Comparison of ENCODE assay signal across 9 cellular contexts in genomic region chr2:20507166-20507692, GRCh38.
DNase-seq lines count a peak whose midpoint lies in the region; ATAC-seq and TF ChIP-seq lines count a peak whose summit lies in the region.
"Had no signal": no experiment of that assay in that cellular context is flagged by ENCODE, and none has a peak within 500 bp of the region (broad histone marks: within the 10 kb centered on the region; RNA-seq: fewer than 3 reads in every experiment).

No MANE protein-coding gene starts in this region.

- H3K4me3 Mint-ChIP-seq in natural killer cell: no peak overlapping the region
- H3K4me3 Mint-ChIP-seq: T-helper 1 cell treated with Interleukin-12 subunit alpha and Interleukin-12 subunit beta and Interleukin-4 antibody, amounts not matched to agents 30 μg/mL and 1 μg/mL, for 36 hours had no signal

- peak overlapping the region in 1 of 2 donors; percentile 23 for H3K27ac Mint-ChIP-seq in natural killer cell
- H3K27ac Mint-ChIP-seq: T-helper 1 cell treated with Interleukin-12 subunit alpha and Interleukin-12 subunit beta and Interleukin-4 antibody, amounts not matched to agents 30 μg/mL and 1 μg/mL, for 36 hours had no signal

- ATAC-seq in HG02763 (IDR thresholded peaks at IDR 0.05; ENCODE audit: unreplicated experiment) (peak; percentile 87), natural killer cell (peak; percentile 71 to 81 (median 79))

- intact Hi-C loops in natural killer cell (cut with micrococcal nuclease): no loop called here

- no peak for TF ChIP-seq CTCF in natural killer cell (IDR thresholded peaks at IDR 0.05)

- no peaks in the 10 kb centered on the region for H3K36me3 Mint-ChIP-seq in natural killer cell

- H3K9me3 Mint-ChIP-seq in natural killer cell: no peaks in the 10 kb centered on the region
- H3K9me3 Mint-ChIP-seq: T-helper 1 cell treated with Interleukin-12 subunit alpha and Interleukin-12 subunit beta and Interleukin-4 antibody, amounts not matched to agents 30 μg/mL and 1 μg/mL, for 36 hours had no signal

- H3K27me3 Mint-ChIP-seq in natural killer cell (ENCODE audit: low read depth in 2 of 2): no peaks in the 10 kb centered on the region

- H3K4me1 Mint-ChIP-seq in natural killer cell: peaks cover 0 to 8% of the 10 kb centered on the region in 2 donors

- peak; percentile 9 to 29 for DNase-seq in NCI-H526 (lab: John Stamatoyannopoulos, UW)
- DNase-seq in NCI-H526 treated with DMSO at 0.1 percent for 48 hours (lab: John Stamatoyannopoulos, UW): no peak
- DNase-seq in NCI-H82 (lab: John Stamatoyannopoulos, UW): peak; percentile 45
- no peak for DNase-seq in natural killer cell
- no peak for DNase-seq in hippocampal formation (lab: John Stamatoyannopoulos, UW)
- no peak for DNase-seq in hypothalamus (lab: John Stamatoyannopoulos, UW)
- DNase-seq in DMS114 treated with DMSO at 0.1 percent for 48 hours (lab: John Stamatoyannopoulos, UW; ENCODE audit: unreplicated experiment): no peak

Comparison
In these comparisons a context has a peak if more than half of its experiments do, and no peak if none do; other contexts are left out.
1. DNase-seq: peak in NCI-H526 (2 of 2) and NCI-H82 (single experiment); none in NCI-H526 treated with DMSO at 0.1 percent for 48 hours (single experiment), natural killer cell (single experiment), hippocampal formation (0 of 2), hypothalamus (0 of 51) and DMS114 treated with DMSO at 0.1 percent for 48 hours (single experiment).